ENCODE assay signal across 8 cellular contexts in the genomic region with DNA sequence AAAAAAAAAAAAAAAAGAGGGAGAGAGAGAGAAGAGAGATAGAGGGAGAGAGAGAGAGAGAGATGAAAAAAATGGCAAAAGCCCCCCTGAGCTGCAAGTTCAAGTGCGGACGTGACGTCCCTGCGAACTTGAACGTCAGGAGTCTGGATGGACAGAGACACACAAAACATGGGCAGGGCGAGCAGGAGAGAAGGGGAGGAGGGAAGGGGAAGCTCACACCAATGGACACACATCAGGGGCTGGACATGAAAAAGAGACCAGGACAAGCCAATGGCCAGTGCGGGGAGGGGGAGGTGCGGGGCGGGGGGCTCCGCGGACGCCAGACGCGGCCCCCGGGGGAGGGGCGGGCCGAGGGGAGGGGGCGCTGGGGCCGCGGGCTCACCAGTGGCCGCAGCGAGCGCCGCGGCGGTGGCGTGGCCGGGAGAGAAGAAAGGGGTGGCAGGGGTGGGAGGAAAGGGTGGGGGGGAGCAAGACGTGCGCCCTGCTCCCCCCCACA. TPM values are rescaled to one million over a fixed set of nuclear protein-coding genes. Genes with fewer than 3 reads are reported as not detected.
DNase-seq lines count a peak whose midpoint lies in the region; ATAC-seq and TF ChIP-seq lines count a peak whose summit lies in the region.

A gene (minus strand): TSS at position 159 of the 496 bp plus-strand sequence. CDS start 384 bp downstream, outside the sequence.

- no peaks in the 10 kb centered on the region for H3K36me3 Mint-ChIP-seq in stimulated activated naive CD8-positive, alpha-beta T cell treated with anti-CD3 and anti-CD28 coated beads, Interleukin-15, Interleukin-2, amounts not matched to agents 100 ng/mL and 50 ng/mL, for 24 hours (ENCODE audit: low read depth)

- H3K4me3 Mint-ChIP-seq in stimulated activated naive CD8-positive, alpha-beta T cell treated with anti-CD3 and anti-CD28 coated beads, Interleukin-15, Interleukin-2, amounts not matched to agents 100 ng/mL and 50 ng/mL, for 24 hours: peak within 1 kb of the TSS; percentile 89

- H3K27me3 Mint-ChIP-seq in stimulated activated naive CD8-positive, alpha-beta T cell treated with anti-CD3 and anti-CD28 coated beads, Interleukin-15, Interleukin-2, amounts not matched to agents 100 ng/mL and 50 ng/mL, for 24 hours: peaks cover 69% of the 10 kb centered on the region

- TF ChIP-seq EP300 in Ishikawa (IDR thresholded peaks at IDR 0.05; ENCODE audit: borderline replicate concordance): no peak

- no peaks in the 10 kb centered on the region for H3K9me3 Mint-ChIP-seq in stimulated activated naive CD8-positive, alpha-beta T cell treated with anti-CD3 and anti-CD28 coated beads, Interleukin-15, Interleukin-2, amounts not matched to agents 100 ng/mL and 50 ng/mL, for 24 hours

- peak; percentile 56 for DNase-seq in GM10266 (ENCODE audit: extremely low spot score)
- peak; percentile 82 for DNase-seq in OCI-M1 (lab: John Stamatoyannopoulos, UW)
- DNase-seq in cardiac fibroblast (ENCODE audit: low read depth in 2 of 2): peak; percentile 63 to 86
- DNase-seq in kidney epithelial cell (ENCODE audit: low read depth): peak; percentile 82
- DNase-seq in superior temporal gyrus (ENCODE audit: extremely low spot score): no peak

- H3K4me3 ChIP-seq in cardiac fibroblast (replicated peaks in 1 of 2; ENCODE audit: low read depth in 2 of 2, low read length in 2 of 2): peak within 1 kb of the TSS; percentile 56 to 66
- peak within 1 kb of the TSS; percentile 72 for H3K4me3 ChIP-seq in kidney epithelial cell (ENCODE audit: low read depth, low read length)

- peaks cover 57% of the 10 kb centered on the region for H3K4me1 Mint-ChIP-seq in stimulated activated naive CD8-positive, alpha-beta T cell treated with anti-CD3 and anti-CD28 coated beads, Interleukin-15, Interleukin-2, amounts not matched to agents 100 ng/mL and 50 ng/mL, for 24 hours (ENCODE audit: low read depth)

- H3K27ac Mint-ChIP-seq in stimulated activated naive CD8-positive, alpha-beta T cell treated with anti-CD3 and anti-CD28 coated beads, Interleukin-15, Interleukin-2, amounts not matched to agents 100 ng/mL and 50 ng/mL, for 24 hours: peak within 1 kb of the TSS; percentile 79

- ATAC-seq in HG03442 (IDR thresholded peaks at IDR 0.05; ENCODE audit: unreplicated experiment): no peak

- no peak for TF ChIP-seq RAD21 in Ishikawa (IDR thresholded peaks at IDR 0.05; ENCODE audit: low read depth)

- H3K27me3 ChIP-seq in kidney epithelial cell (ENCODE audit: control insufficient read depth, insufficient read depth, low read length): peaks cover 31% of the 10 kb centered on the region

- no peaks in the 10 kb centered on the region for H3K36me3 ChIP-seq in kidney epithelial cell (ENCODE audit: control insufficient read depth, insufficient read depth, low read length)

- TF ChIP-seq CTCF in GM10266 (IDR thresholded peaks at IDR 0.05; ENCODE audit: control insufficient read depth, insufficient read depth, low read depth, missing control alignments): no peak
- TF ChIP-seq CTCF in cardiac fibroblast (IDR thresholded peaks at IDR 0.05; ENCODE audit: low read depth, low read length): no peak
- no peak for TF ChIP-seq CTCF in kidney epithelial cell (IDR thresholded peaks at IDR 0.05; ENCODE audit: insufficient read depth, low read length, poor library complexity, severe bottlenecking)

TF ChIP-seq in Ishikawa, 13 proteins besides CTCF, POLR2A, EP300 and RAD21:
- no peak for TF ChIP-seq NFIC (IDR thresholded peaks at IDR 0.05)
- TF ChIP-seq YY1 (IDR thresholded peaks at IDR 0.05; ENCODE audit: low read depth): 0 out of 2 replicates have a peak, but pooled peaks have one; percentile 38
TF ChIP-seq in Ishikawa: peak in this region for 1.

RNA-seq across cellular contexts. Expression of the gene that starts here (rescaled TPM):
- total RNA-seq in kidney epithelial cell: 6.7 and 9.2 TPM in 2 replicates
